25 cellular contexts compared by ENCODE assay signal in the genomic region with DNA sequence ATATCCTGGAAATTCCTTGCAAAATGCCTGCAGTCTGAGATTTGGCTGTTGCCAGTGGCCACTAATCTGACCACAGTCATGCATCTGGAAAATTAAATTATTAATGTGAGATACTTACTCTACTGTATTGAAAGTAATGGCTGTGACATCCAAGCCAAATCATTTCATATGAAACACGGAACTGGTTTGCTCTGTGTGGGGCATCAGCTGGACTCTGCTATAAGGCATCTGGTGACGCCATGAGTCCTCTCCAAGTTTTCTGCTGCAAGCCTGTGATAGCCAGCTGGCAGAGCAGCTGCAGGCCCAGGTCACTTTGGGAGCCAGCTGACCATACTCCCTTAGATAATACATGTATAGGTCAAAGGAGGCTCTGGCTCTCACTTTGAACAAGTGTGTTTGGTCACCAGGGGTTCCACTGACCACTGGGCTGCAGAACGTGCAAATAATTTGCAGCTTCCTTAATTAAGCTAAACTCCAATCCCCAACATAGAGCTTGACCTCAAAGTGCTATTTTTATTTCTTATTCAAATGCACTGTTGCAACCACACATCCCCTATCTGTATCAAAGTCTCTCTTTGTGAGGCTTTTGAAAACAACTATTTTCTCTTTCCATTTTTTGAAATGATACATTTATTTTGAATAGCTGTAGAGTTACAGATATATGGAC.
A peak's percentile ranks its signal among the peaks of the same experiment; 100 is the strongest.
DNase-seq lines count a peak whose midpoint lies in the region; ATAC-seq and TF ChIP-seq lines count a peak whose summit lies in the region.
"Had no signal": no experiment of that assay in that cellular context is flagged by ENCODE, and none has a peak within 500 bp of the region (broad histone marks: within the 10 kb centered on the region; RNA-seq: fewer than 3 reads in every experiment).

No MANE protein-coding gene starts in this region.

- ATAC-seq in GM18861 (IDR thresholded peaks at IDR 0.05; ENCODE audit: unreplicated experiment) (peak; percentile 32), HG03280 (IDR thresholded peaks at IDR 0.05; ENCODE audit: unreplicated experiment) (no peak)
- ATAC-seq: left lung; natural killer cell treated with Interleukin-12 subunit alpha and Interleukin-12 subunit beta and Interleukin-15 and Interleukin-18, amount 100 ng/mL, for 72 hours had no signal

- H3K36me3 ChIP-seq in transverse colon = no peaks in the 10 kb centered on the region
- H3K36me3 ChIP-seq: left lung, vagina had no signal

- H3K4me3 ChIP-seq in transverse colon = no peak overlapping the region
- H3K4me3 ChIP-seq: dorsolateral prefrontal cortex, hepatocyte, left lung, vagina had no signal

- peaks cover 6% of the 10 kb centered on the region for H3K9me3 Mint-ChIP-seq in glutamatergic neuron (ENCODE audit: unreplicated experiment)
- no peaks in the 10 kb centered on the region for H3K9me3 Mint-ChIP-seq in HFFc6
- H3K9me3 Mint-ChIP-seq: activated T-helper 2 cell treated with anti-CD3 and anti-CD28 coated beads, Interferon-gamma antibody, Interleukin-2, Interleukin-4, amounts not matched to agents 10 μg/mL and 5 μg/mL and 100 μg/mL, durations not matched to agents 14 hours and 24 hours and 36 hours had no signal

- no peaks in the 10 kb centered on the region for H3K4me1 ChIP-seq in transverse colon
- H3K4me1 ChIP-seq: left lung, vagina had no signal

- TF ChIP-seq CTCF in glutamatergic neuron (IDR thresholded peaks at IDR 0.05; ENCODE audit: partially characterized antibody, unreplicated experiment) = no peak
- no peak for TF ChIP-seq CTCF in transverse colon (IDR thresholded peaks at IDR 0.05)
- TF ChIP-seq CTCF in HFFc6 (IDR thresholded peaks at IDR 0.05) = no peak

- H3K27ac ChIP-seq in transverse colon = no peak overlapping the region
- H3K27ac ChIP-seq: hepatocyte, left lung, vagina had no signal

- no peaks in the 10 kb centered on the region for H3K27me3 ChIP-seq in transverse colon
- H3K27me3 ChIP-seq: dorsolateral prefrontal cortex, hepatocyte, left lung, vagina had no signal

- WGBS in transverse colon (ENCODE audit: low coverage in 1 of 2), 2 donors = 71 to 100% methylated on average over 1 to 3 of the region's 3 CpGs

- H3K9me3 ChIP-seq in transverse colon = no peaks in the 10 kb centered on the region
- H3K9me3 ChIP-seq: left lung, vagina had no signal

- H3K27ac Mint-ChIP-seq in glutamatergic neuron (ENCODE audit: unreplicated experiment) (peak overlapping the region; percentile 81), HFFc6 (no peak overlapping the region)
- H3K27ac Mint-ChIP-seq: activated naive CD8-positive, alpha-beta T cell; activated T-helper 2 cell treated with anti-CD3 and anti-CD28 coated beads, Interferon-gamma antibody, Interleukin-2, Interleukin-4, amounts not matched to agents 10 μg/mL and 5 μg/mL and 100 μg/mL, durations not matched to agents 14 hours and 24 hours and 36 hours; CD4-positive, alpha-beta memory T cell; natural killer cell treated with Interleukin-12 subunit alpha and Interleukin-12 subunit beta and Interleukin-15 and Interleukin-18, amount 100 ng/mL, for 72 hours had no signal

- TF ChIP-seq POLR2A in transverse colon (IDR thresholded peaks at IDR 0.05) = no peak

- peaks cover 2% of the 10 kb centered on the region for H3K27me3 Mint-ChIP-seq in glutamatergic neuron (ENCODE audit: unreplicated experiment)
- H3K27me3 Mint-ChIP-seq in HFFc6 (ENCODE audit: insufficient read depth) = peaks cover 8% of the 10 kb centered on the region
- H3K27me3 Mint-ChIP-seq: CD4-positive, alpha-beta memory T cell; natural killer cell treated with Interleukin-12 subunit alpha and Interleukin-12 subunit beta and Interleukin-15 and Interleukin-18, amount 100 ng/mL, for 72 hours had no signal

- H3K4me3 Mint-ChIP-seq in glutamatergic neuron (ENCODE audit: unreplicated experiment) = peak overlapping the region; percentile 4
- no peak overlapping the region for H3K4me3 Mint-ChIP-seq in HFFc6
- H3K4me3 Mint-ChIP-seq: activated naive CD8-positive, alpha-beta T cell; CD4-positive, alpha-beta memory T cell; natural killer cell treated with Interleukin-12 subunit alpha and Interleukin-12 subunit beta and Interleukin-15 and Interleukin-18, amount 100 ng/mL, for 72 hours had no signal

- H3K36me3 Mint-ChIP-seq in glutamatergic neuron (ENCODE audit: unreplicated experiment) = no peaks in the 10 kb centered on the region
- no peaks in the 10 kb centered on the region for H3K36me3 Mint-ChIP-seq in HFFc6 (ENCODE audit: low read depth)
- H3K36me3 Mint-ChIP-seq: activated naive CD8-positive, alpha-beta T cell; CD4-positive, alpha-beta memory T cell; natural killer cell treated with Interleukin-12 subunit alpha and Interleukin-12 subunit beta and Interleukin-15 and Interleukin-18, amount 100 ng/mL, for 72 hours had no signal

- no peak for TF ChIP-seq EP300 in transverse colon (IDR thresholded peaks at IDR 0.05; ENCODE audit: low read depth)

- in situ Hi-C loops in transverse colon (cut with MboI; ENCODE audit: low pct_ligation_motif_present in 1 of 4, low pct_unique_long_range_greater_than_20kb in 1 of 4, low sequenced_read_pairs in 3 of 4) = no loop called here

- intact Hi-C loops in transverse colon (cut with DNase I; ENCODE audit: low total_unique reads) = no loop called here

- H3K4me1 Mint-ChIP-seq in glutamatergic neuron (ENCODE audit: low read depth, unreplicated experiment) (peaks cover 34% of the 10 kb centered on the region), HFFc6 (ENCODE audit: low read depth) (peaks cover 33% of the 10 kb centered on the region; the same call in 1 of the 2 replicates)
- H3K4me1 Mint-ChIP-seq: CD4-positive, alpha-beta memory T cell had no signal

- DNase-seq in RPMI7951 (ENCODE audit: low read depth) = peak; percentile 33
- DNase-seq in glutamatergic neuron = peak; percentile 55
- peak; percentile 39 for DNase-seq in retina
- DNase-seq in transverse colon = no peak
- DNase-seq in HFFc6 = no peak
- DNase-seq: activated CD4-positive, alpha-beta T cell treated with anti-CD3 and anti-CD28 coated beads, Interleukin-2, amount 50 U/mL, for 4 hours; activated CD4-positive, CD25-positive, alpha-beta regulatory T cell; CD4-positive, alpha-beta memory T cell; DMS153; left lung; midbrain; NCI-H1417; NCI-H2081 treated with DMSO at 0.1 percent for 48 hours; NCI-H345; stimulated activated CD4-positive, alpha-beta T cell treated with anti-CD3 and anti-CD28 coated beads, Interleukin-12 subunit alpha, Interleukin-12 subunit beta, amount 100 ng/mL, for 4 hours; stimulated activated CD4-positive, alpha-beta T cell treated with anti-CD3 and anti-CD28 coated beads, Interleukin-4, amount 100 ng/mL, for 4 hours; stimulated activated naive CD4-positive, alpha-beta T cell had no signal

Comparison
In these comparisons a context has a peak if more than half of its experiments do, and no peak if none do; other contexts are left out.
1. DNase-seq: peak in RPMI7951 (single experiment), glutamatergic neuron (single experiment) and retina (single experiment); none in transverse colon (single experiment) and HFFc6 (single experiment).